Comparison of ENCODE assay signal across 10 cellular contexts in the genomic region with DNA sequence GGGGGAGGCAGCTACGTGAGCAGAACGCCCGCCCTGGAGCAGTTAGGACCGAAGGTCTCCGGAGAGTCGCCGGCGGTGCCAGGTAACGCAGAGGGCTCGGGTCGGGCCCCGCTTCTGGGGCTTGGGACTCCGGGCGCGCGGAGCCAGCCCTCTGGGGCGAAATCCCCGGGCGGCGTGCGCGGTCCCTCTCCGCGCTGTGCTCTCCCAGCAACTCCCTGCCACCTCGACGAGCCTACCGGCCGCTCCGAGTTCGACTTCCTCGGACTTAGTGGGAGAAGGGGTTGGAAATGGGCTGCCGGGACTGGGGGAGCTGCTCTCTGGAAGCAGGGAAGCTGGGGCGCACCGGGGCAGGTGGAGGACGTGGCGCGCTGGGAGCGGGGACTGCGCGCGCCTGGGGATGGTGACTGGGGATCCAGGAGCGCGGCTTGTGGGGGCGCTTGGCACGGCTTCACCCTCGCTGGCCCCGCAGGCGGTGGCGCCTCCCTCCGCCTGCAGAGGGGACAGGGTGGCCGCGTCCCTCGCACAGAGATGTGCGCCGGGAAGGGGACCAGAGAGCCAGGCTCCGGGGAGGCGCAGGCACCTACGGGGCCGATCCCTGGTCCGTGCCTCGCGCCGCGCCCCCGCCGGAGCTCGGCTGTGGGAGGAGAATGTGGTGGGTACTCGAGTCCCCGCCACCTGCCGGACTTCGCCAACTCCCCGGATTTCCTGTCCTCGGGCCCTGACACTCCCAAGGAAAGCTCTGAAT. TPM values are rescaled to one million over a fixed set of nuclear protein-coding genes. Genes with fewer than 3 reads are reported as not detected.
DNase-seq lines count a peak whose midpoint lies in the region; ATAC-seq and TF ChIP-seq lines count a peak whose summit lies in the region.
"Had no signal": no experiment of that assay in that cellular context is flagged by ENCODE, and none has a peak within 500 bp of the region (broad histone marks: within the 10 kb centered on the region; RNA-seq: fewer than 3 reads in every experiment).

No MANE protein-coding gene starts in this region.

- H3K27me3 Mint-ChIP-seq in glutamatergic neuron (ENCODE audit: unreplicated experiment), result peaks cover 21% of the 10 kb centered on the region

- peaks cover 3% of the 10 kb centered on the region for H3K9me3 Mint-ChIP-seq in glutamatergic neuron (ENCODE audit: unreplicated experiment)
- H3K9me3 Mint-ChIP-seq: stimulated activated naive CD8-positive, alpha-beta T cell treated with anti-CD3 and anti-CD28 coated beads, Interleukin-15, Interleukin-2, amounts not matched to agents 100 ng/mL and 50 ng/mL, for 24 hours had no signal

- H3K4me3 ChIP-seq in Peyer's patch (peak overlapping the region in 3 of 4 donors; percentile 24 to 54 (median 53)), osteoblast (ENCODE audit: insufficient read depth, low read length) (peak overlapping the region; percentile 50)

- no peak overlapping the region for H3K27ac ChIP-seq in Peyer's patch
- no peak overlapping the region for H3K27ac ChIP-seq in osteoblast (ENCODE audit: low read depth, low read length)

- no peak for TF ChIP-seq POLR2A in Peyer's patch (IDR thresholded peaks at IDR 0.05)

- peaks cover 0 to 4% of the 10 kb centered on the region in 2 donors for H3K27me3 ChIP-seq in Peyer's patch
- peaks cover 47% of the 10 kb centered on the region for H3K27me3 ChIP-seq in osteoblast (ENCODE audit: insufficient read depth, low read length)

- no peak overlapping the region for H2AFZ ChIP-seq in osteoblast (ENCODE audit: low read length)

- no peak for ATAC-seq in GM19324 (IDR thresholded peaks at IDR 0.05; ENCODE audit: low FRiP score, unreplicated experiment)

- H3K27ac Mint-ChIP-seq in glutamatergic neuron (ENCODE audit: unreplicated experiment), result no peak overlapping the region
- H3K27ac Mint-ChIP-seq: stimulated activated naive CD8-positive, alpha-beta T cell treated with anti-CD3 and anti-CD28 coated beads, Interleukin-15, Interleukin-2, amounts not matched to agents 100 ng/mL and 50 ng/mL, for 24 hours had no signal

- H3K4me1 ChIP-seq in Peyer's patch (peaks cover 0 to 15% (median 0%) of the 10 kb centered on the region in 4 donors), osteoblast (ENCODE audit: insufficient read depth, low read length) (peaks cover 5% of the 10 kb centered on the region)

- H3K9me3 ChIP-seq in Peyer's patch (no peaks in the 10 kb centered on the region), osteoblast (ENCODE audit: low read depth, low read length) (no peaks in the 10 kb centered on the region)

- peaks cover 5% of the 10 kb centered on the region for H3K36me3 Mint-ChIP-seq in glutamatergic neuron (ENCODE audit: unreplicated experiment)

- H3K4me2 ChIP-seq in osteoblast (ENCODE audit: insufficient read depth, low read length), result peak overlapping the region; percentile 48

- TF ChIP-seq CTCF in Peyer's patch (IDR thresholded peaks at IDR 0.05) (no peak), glutamatergic neuron (IDR thresholded peaks at IDR 0.05; ENCODE audit: partially characterized antibody, unreplicated experiment) (no peak), osteoblast (IDR thresholded peaks at IDR 0.05; ENCODE audit: extremely low read depth, low read depth, low read length) (no peak)

- no peaks in the 10 kb centered on the region for H4K20me1 ChIP-seq in osteoblast (ENCODE audit: insufficient read depth, low read length)

- peak overlapping the region; percentile 92 for H3K4me3 Mint-ChIP-seq in glutamatergic neuron (ENCODE audit: unreplicated experiment)
- H3K4me3 Mint-ChIP-seq: stimulated activated naive CD8-positive, alpha-beta T cell treated with anti-CD3 and anti-CD28 coated beads, Interleukin-15, Interleukin-2, amounts not matched to agents 100 ng/mL and 50 ng/mL, for 24 hours had no signal

- peak; percentile 76 for DNase-seq in D341Med (ENCODE audit: low spot score)
- DNase-seq in Peyer's patch, result peak in 1 of 3 donors; percentile 61
- DNase-seq in glutamatergic neuron, result peak; percentile 50
- DNase-seq in osteoblast (ENCODE audit: insufficient read length, low spot score, missing footprints), result peak; percentile 63
- DNase-seq in NCI-H526 treated with DMSO at 0.1 percent for 48 hours (lab: John Stamatoyannopoulos, UW), result no peak
- DNase-seq in KG1 (lab: John Stamatoyannopoulos, UW), result no peak
- no peak for DNase-seq in activated naive CD4-positive, alpha-beta T cell (lab: John Stamatoyannopoulos, UW)
- DNase-seq: OCI-M1 had no signal

- H3K79me2 ChIP-seq in osteoblast (ENCODE audit: insufficient read depth, low read length), result no peaks in the 10 kb centered on the region

- H3K36me3 ChIP-seq in Peyer's patch, result no peaks in the 10 kb centered on the region
- H3K36me3 ChIP-seq in osteoblast (ENCODE audit: insufficient read depth, low read length), result no peaks in the 10 kb centered on the region

- H3K4me1 Mint-ChIP-seq in glutamatergic neuron (ENCODE audit: low read depth, unreplicated experiment), result peaks cover 6% of the 10 kb centered on the region

RNA-seq across cellular contexts. Expression of a gene that starts 0.7 kb away (rescaled TPM):
- total RNA-seq in Peyer's patch (1 to 10 TPM in 3 of 4 donors, under 1 TPM in 1; 0.83 to 5.5 (median 2.0) TPM), glutamatergic neuron (ENCODE audit: unreplicated experiment) (0.47 TPM), osteoblast (not detected in 2 replicates)

Comparison
In these comparisons a context has a peak if more than half of its experiments do, and no peak if none do; other contexts are left out.
1. DNase-seq: peak in D341Med (single experiment), glutamatergic neuron (single experiment) and osteoblast (single experiment); none in NCI-H526 treated with DMSO at 0.1 percent for 48 hours (single experiment), KG1 (single experiment) and activated naive CD4-positive, alpha-beta T cell (0 of 4).